ENCODE assay signal across 25 cellular contexts in genomic region chr16:54031107-54031760, GRCh38.
DNase-seq lines count a peak whose midpoint lies in the region; ATAC-seq and TF ChIP-seq lines count a peak whose summit lies in the region.
"Had no signal": no experiment of that assay in that cellular context is flagged by ENCODE, and none has a peak within 500 bp of the region (broad histone marks: within the 10 kb centered on the region; RNA-seq: fewer than 3 reads in every experiment).

No MANE protein-coding gene starts in this region.

- intact Hi-C loops in uterus (cut with DNase I; ENCODE audit: low total_unique reads): no loop called here

- TF ChIP-seq POLR2A in uterus (IDR thresholded peaks at IDR 0.05): no peak

- peaks cover 10 to 25% of the 10 kb centered on the region in 2 donors for H3K9me3 Mint-ChIP-seq in stimulated activated naive CD8-positive, alpha-beta T cell treated with anti-CD3 and anti-CD28 coated beads, Interleukin-15, amount 100 ng/mL, for 72 hours
- H3K9me3 Mint-ChIP-seq: central memory CD8-positive, alpha-beta T cell had no signal

- H3K36me3 ChIP-seq in ACC112 (ENCODE audit: insufficient read depth, low read length): peaks cover 15% of the 10 kb centered on the region
- no peaks in the 10 kb centered on the region for H3K36me3 ChIP-seq in HEK293 (ENCODE audit: control insufficient read depth in 2 of 2, insufficient read depth in 1 of 2, low read length in 2 of 2)
- H3K36me3 ChIP-seq in uterus: no peaks in the 10 kb centered on the region
- H3K36me3 ChIP-seq: esophagus muscularis mucosa, heart right ventricle, vagina had no signal

- no peak overlapping the region for H3K4me3 ChIP-seq in ACC112 (ENCODE audit: low read depth, low read length)
- no peak overlapping the region for H3K4me3 ChIP-seq in HEK293 (ENCODE audit: low read depth, low read length)
- H3K4me3 ChIP-seq in fibroblast of pulmonary artery (replicated peaks; ENCODE audit: low read depth, low read length): no peak overlapping the region
- no peak overlapping the region for H3K4me3 ChIP-seq in uterus
- H3K4me3 ChIP-seq: esophagus muscularis mucosa, heart right ventricle, vagina had no signal

- no peak overlapping the region for H3K4me3 Mint-ChIP-seq in stimulated activated naive CD8-positive, alpha-beta T cell treated with anti-CD3 and anti-CD28 coated beads, Interleukin-15, amount 100 ng/mL, for 72 hours
- H3K4me3 Mint-ChIP-seq: CD8-positive, alpha-beta T cell; central memory CD8-positive, alpha-beta T cell; naive thymus-derived CD8-positive, alpha-beta T cell had no signal

- H3K27ac ChIP-seq in ACC112 (ENCODE audit: low read depth, low read length) (peak overlapping the region; percentile 67), HEK293 (ENCODE audit: extremely low read depth, low read depth, low read length) (no peak overlapping the region), uterus (no peak overlapping the region), caudate nucleus (ENCODE audit: low read depth, low read length) (no peak overlapping the region)
- H3K27ac ChIP-seq: esophagus muscularis mucosa, heart right ventricle, parathyroid adenoma, vagina had no signal

- peak; percentile 10 for DNase-seq in T1000 (lab: John Stamatoyannopoulos, UW)
- DNase-seq in fibroblast of pulmonary artery (ENCODE audit: low read depth): peak; percentile 16
- DNase-seq in uterus: no peak
- no peak for DNase-seq in stimulated activated naive CD8-positive, alpha-beta T cell treated with anti-CD3 and anti-CD28 coated beads, Interleukin-15, amount 100 ng/mL, for 72 hours
- no peak for DNase-seq in caudate nucleus (lab: John Stamatoyannopoulos, UW)
- DNase-seq: activated CD4-positive, alpha-beta T cell treated with anti-CD3 and anti-CD28 coated beads, Interleukin-2, amount 50 U/mL, for 1 hour; activated CD8-positive, alpha-beta memory T cell treated with anti-CD3 and anti-CD28 coated beads, Interleukin-2, amount 50 U/mL, for 48 hours; activated gamma-delta T cell treated with Interleukin-2 at 50 U/mL for 16 hours; amniotic stem cell; CD8-positive, alpha-beta T cell; DMS79; heart right ventricle; KG1; naive thymus-derived CD8-positive, alpha-beta T cell; NCI-H1092; SHP77; stimulated activated CD4-positive, alpha-beta T cell treated with anti-CD3 and anti-CD28 coated beads, Interleukin-4, amount 100 ng/mL, for 4 hours; T-helper 1 cell had no signal

- CTCF ChIA-PET in HEK293 (lab: Yijun Ruan, JAX): no interaction called here

- H3K9me3 ChIP-seq in HEK293 (ENCODE audit: control insufficient read depth, insufficient read depth, low read depth, low read length): no peaks in the 10 kb centered on the region
- H3K9me3 ChIP-seq in uterus: no peaks in the 10 kb centered on the region

- H3K4me1 ChIP-seq in ACC112 (ENCODE audit: control insufficient read depth, insufficient read depth, low read length, unreplicated experiment) (peaks cover 51% of the 10 kb centered on the region), HEK293 (ENCODE audit: control insufficient read depth, insufficient read depth, low read length) (no peaks in the 10 kb centered on the region), uterus (no peaks in the 10 kb centered on the region)
- H3K4me1 ChIP-seq: esophagus muscularis mucosa, parathyroid adenoma, vagina had no signal

- H3K27ac Mint-ChIP-seq in stimulated activated naive CD8-positive, alpha-beta T cell treated with anti-CD3 and anti-CD28 coated beads, Interleukin-15, amount 100 ng/mL, for 72 hours: no peak overlapping the region
- H3K27ac Mint-ChIP-seq: CD8-positive, alpha-beta T cell; naive thymus-derived CD8-positive, alpha-beta T cell had no signal

- H3K27me3 Mint-ChIP-seq in stimulated activated naive CD8-positive, alpha-beta T cell treated with anti-CD3 and anti-CD28 coated beads, Interleukin-15, amount 100 ng/mL, for 72 hours: no peaks in the 10 kb centered on the region
- H3K27me3 Mint-ChIP-seq: central memory CD8-positive, alpha-beta T cell; naive thymus-derived CD8-positive, alpha-beta T cell had no signal

- H3K27me3 ChIP-seq in ACC112 (ENCODE audit: insufficient read depth, low read length) (no peaks in the 10 kb centered on the region), uterus (no peaks in the 10 kb centered on the region)
- H3K27me3 ChIP-seq: esophagus muscularis mucosa, heart right ventricle, vagina had no signal

- POLR2A ChIA-PET in HEK293 (lab: Yijun Ruan, JAX): no interaction called here

- H3K79me2 ChIP-seq in ACC112 (ENCODE audit: control insufficient read depth, insufficient read depth, low read length, unreplicated experiment): no peaks in the 10 kb centered on the region
- H3K79me2 ChIP-seq: parathyroid adenoma had no signal

- no peak for ATAC-seq in HG03108 (IDR thresholded peaks at IDR 0.05; ENCODE audit: unreplicated experiment)
- ATAC-seq in stimulated activated naive CD8-positive, alpha-beta T cell treated with anti-CD3 and anti-CD28 coated beads, Interleukin-15, amount 100 ng/mL, for 72 hours: no peak
- ATAC-seq: CD8-positive, alpha-beta T cell; heart right ventricle; naive thymus-derived CD8-positive, alpha-beta T cell had no signal

- no peak for TF ChIP-seq CTCF in HEK293 (tag by site-specific recombination; IDR thresholded peaks at IDR 0.05)
- no peak for TF ChIP-seq CTCF in fibroblast of pulmonary artery (IDR thresholded peaks at IDR 0.05; ENCODE audit: low read length, missing control alignments)
- TF ChIP-seq CTCF in uterus (IDR thresholded peaks at IDR 0.05): no peak

- no peaks in the 10 kb centered on the region for H3K4me1 Mint-ChIP-seq in stimulated activated naive CD8-positive, alpha-beta T cell treated with anti-CD3 and anti-CD28 coated beads, Interleukin-15, amount 100 ng/mL, for 72 hours
- H3K4me1 Mint-ChIP-seq: central memory CD8-positive, alpha-beta T cell; naive thymus-derived CD8-positive, alpha-beta T cell had no signal

- no peak overlapping the region for H2AFZ ChIP-seq in ACC112 (ENCODE audit: low read length, unreplicated experiment)
- H2AFZ ChIP-seq: parathyroid adenoma had no signal

TF ChIP-seq in HEK293, 187 proteins besides CTCF, POLR2A, EP300 and RAD21:
- TF ChIP-seq SCRT2 (tag by site-specific recombination; IDR thresholded peaks at IDR 0.05): no peak
- peak; percentile 11; the same call in 1 of the 2 replicates for TF ChIP-seq TRIM28 (IDR thresholded peaks at IDR 0.05; ENCODE audit: borderline replicate concordance, low read length)
- TF ChIP-seq ZNF585B (tag by site-specific recombination; IDR thresholded peaks at IDR 0.05): no peak
- TF ChIP-seq SETDB1 (IDR thresholded peaks at IDR 0.05; ENCODE audit: insufficient read length, low read length): peak; percentile 87

Comparison
In these comparisons a context has a peak if more than half of its experiments do, and no peak if none do; other contexts are left out.
1. DNase-seq: peak in T1000 (single experiment) and fibroblast of pulmonary artery (single experiment); none in uterus (0 of 2), stimulated activated naive CD8-positive, alpha-beta T cell treated with anti-CD3 and anti-CD28 coated beads, Interleukin-15, amount 100 ng/mL, for 72 hours (0 of 2) and caudate nucleus (0 of 61).